Comparison of ENCODE assay signal across 2 cellular contexts in genomic region chr11:118574636-118575035, GRCh38.
TF ChIP-seq lines count a peak whose summit lies in the region.

No MANE protein-coding gene starts in this region.

TF ChIP-seq in HCT116, 20 proteins besides CTCF, POLR2A, EP300 and RAD21:
- TF ChIP-seq FOSL1 (IDR thresholded peaks at IDR 0.05; ENCODE audit: low read depth) (no peak), CBX3 (IDR thresholded peaks at IDR 0.05; ENCODE audit: low read depth) (no peak), ELF1 (IDR thresholded peaks at IDR 0.05; ENCODE audit: borderline replicate concordance, low read depth) (no peak), TCF7L2 (IDR thresholded peaks at IDR 0.05; ENCODE audit: borderline replicate concordance, extremely low read depth, insufficient read depth, insufficient read length) (no peak), SP1 (IDR thresholded peaks at IDR 0.05; ENCODE audit: low read depth) (no peak), SIN3A (IDR thresholded peaks at IDR 0.05; ENCODE audit: low read depth) (no peak), MAX (IDR thresholded peaks at IDR 0.05) (no peak), JUND (IDR thresholded peaks at IDR 0.05) (no peak), POLR2AphosphoS5 (IDR thresholded peaks at IDR 0.05; ENCODE audit: low read depth, low read length) (no peak), ZNF274 (IDR thresholded peaks at IDR 0.05; ENCODE audit: low read depth, low read length) (no peak), ZFX (IDR thresholded peaks at IDR 0.05) (no peak)
- TF ChIP-seq, protein P1, sequence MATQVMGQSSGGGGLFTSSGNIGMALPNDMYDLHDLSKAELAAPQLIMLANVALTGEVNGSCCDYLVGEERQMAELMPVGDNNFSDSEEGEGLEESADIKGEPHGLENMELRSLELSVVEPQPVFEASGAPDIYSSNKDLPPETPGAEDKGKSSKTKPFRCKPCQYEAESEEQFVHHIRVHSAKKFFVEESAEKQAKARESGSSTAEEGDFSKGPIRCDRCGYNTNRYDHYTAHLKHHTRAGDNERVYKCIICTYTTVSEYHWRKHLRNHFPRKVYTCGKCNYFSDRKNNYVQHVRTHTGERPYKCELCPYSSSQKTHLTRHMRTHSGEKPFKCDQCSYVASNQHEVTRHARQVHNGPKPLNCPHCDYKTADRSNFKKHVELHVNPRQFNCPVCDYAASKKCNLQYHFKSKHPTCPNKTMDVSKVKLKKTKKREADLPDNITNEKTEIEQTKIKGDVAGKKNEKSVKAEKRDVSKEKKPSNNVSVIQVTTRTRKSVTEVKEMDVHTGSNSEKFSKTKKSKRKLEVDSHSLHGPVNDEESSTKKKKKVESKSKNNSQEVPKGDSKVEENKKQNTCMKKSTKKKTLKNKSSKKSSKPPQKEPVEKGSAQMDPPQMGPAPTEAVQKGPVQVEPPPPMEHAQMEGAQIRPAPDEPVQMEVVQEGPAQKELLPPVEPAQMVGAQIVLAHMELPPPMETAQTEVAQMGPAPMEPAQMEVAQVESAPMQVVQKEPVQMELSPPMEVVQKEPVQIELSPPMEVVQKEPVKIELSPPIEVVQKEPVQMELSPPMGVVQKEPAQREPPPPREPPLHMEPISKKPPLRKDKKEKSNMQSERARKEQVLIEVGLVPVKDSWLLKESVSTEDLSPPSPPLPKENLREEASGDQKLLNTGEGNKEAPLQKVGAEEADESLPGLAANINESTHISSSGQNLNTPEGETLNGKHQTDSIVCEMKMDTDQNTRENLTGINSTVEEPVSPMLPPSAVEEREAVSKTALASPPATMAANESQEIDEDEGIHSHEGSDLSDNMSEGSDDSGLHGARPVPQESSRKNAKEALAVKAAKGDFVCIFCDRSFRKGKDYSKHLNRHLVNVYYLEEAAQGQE (IDR thresholded peaks at IDR 0.05; ENCODE audit: low read depth), result no peak
- TF ChIP-seq, protein P2, sequence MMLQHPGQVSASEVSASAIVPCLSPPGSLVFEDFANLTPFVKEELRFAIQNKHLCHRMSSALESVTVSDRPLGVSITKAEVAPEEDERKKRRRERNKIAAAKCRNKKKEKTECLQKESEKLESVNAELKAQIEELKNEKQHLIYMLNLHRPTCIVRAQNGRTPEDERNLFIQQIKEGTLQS (IDR thresholded peaks at IDR 0.05), result no peak
- TF ChIP-seq, protein P3, sequence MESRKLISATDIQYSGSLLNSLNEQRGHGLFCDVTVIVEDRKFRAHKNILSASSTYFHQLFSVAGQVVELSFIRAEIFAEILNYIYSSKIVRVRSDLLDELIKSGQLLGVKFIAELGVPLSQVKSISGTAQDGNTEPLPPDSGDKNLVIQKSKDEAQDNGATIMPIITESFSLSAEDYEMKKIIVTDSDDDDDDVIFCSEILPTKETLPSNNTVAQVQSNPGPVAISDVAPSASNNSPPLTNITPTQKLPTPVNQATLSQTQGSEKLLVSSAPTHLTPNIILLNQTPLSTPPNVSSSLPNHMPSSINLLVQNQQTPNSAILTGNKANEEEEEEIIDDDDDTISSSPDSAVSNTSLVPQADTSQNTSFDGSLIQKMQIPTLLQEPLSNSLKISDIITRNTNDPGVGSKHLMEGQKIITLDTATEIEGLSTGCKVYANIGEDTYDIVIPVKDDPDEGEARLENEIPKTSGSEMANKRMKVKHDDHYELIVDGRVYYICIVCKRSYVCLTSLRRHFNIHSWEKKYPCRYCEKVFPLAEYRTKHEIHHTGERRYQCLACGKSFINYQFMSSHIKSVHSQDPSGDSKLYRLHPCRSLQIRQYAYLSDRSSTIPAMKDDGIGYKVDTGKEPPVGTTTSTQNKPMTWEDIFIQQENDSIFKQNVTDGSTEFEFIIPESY (IDR thresholded peaks at IDR 0.05; ENCODE audit: extremely low read depth, insufficient replicate concordance, low read length), result no peak

TF ChIP-seq in K562, 482 proteins besides CTCF, POLR2A, EP300 and RAD21:
- no peak for TF ChIP-seq SAFB (IDR thresholded peaks at IDR 0.05; ENCODE audit: borderline replicate concordance, low read depth, low read length)
- no peak for TF ChIP-seq CHCHD3 (CRISPR knock-in tag; IDR thresholded peaks at IDR 0.05)
- no peak for TF ChIP-seq ILK (tag; IDR thresholded peaks at IDR 0.05; ENCODE audit: borderline replicate concordance, low read depth)
- no peak for TF ChIP-seq ZNF165 (CRISPR knock-in tag; IDR thresholded peaks at IDR 0.05; ENCODE audit: borderline replicate concordance)
- TF ChIP-seq, protein P3 (CRISPR knock-in tag; IDR thresholded peaks at IDR 0.05), result peak; percentile 33; the same call in 1 of the 2 replicates
- no peak for TF ChIP-seq E4F1 (CRISPR knock-in tag; IDR thresholded peaks at IDR 0.05; ENCODE audit: borderline replicate concordance)
- TF ChIP-seq ATF1 (CRISPR knock-in tag; IDR thresholded peaks at IDR 0.05), result no peak
- no peak for TF ChIP-seq ATF1 (tag; IDR thresholded peaks at IDR 0.05)
- peak; percentile 54 for TF ChIP-seq ZNF121 (CRISPR knock-in tag; conservative IDR thresholded peaks at IDR 0.05)
- TF ChIP-seq CSDE1 (IDR thresholded peaks at IDR 0.05), result no peak
